8 cellular contexts compared by ENCODE assay signal in genomic region chr11:64745523-64746328, GRCh38. TPM values are rescaled to one million over a fixed set of nuclear protein-coding genes. Genes with fewer than 3 reads are reported as not detected.
A peak's percentile ranks its signal among the peaks of the same experiment; 100 is the strongest.
DNase-seq lines count a peak whose midpoint lies in the region; ATAC-seq and TF ChIP-seq lines count a peak whose summit lies in the region.

No MANE protein-coding gene starts in this region.

- peak overlapping the region; percentile 98 for H3K27ac ChIP-seq in CD8-positive, alpha-beta T cell (ENCODE audit: low read depth, low read length)
- H3K27ac ChIP-seq in duodenal mucosa (ENCODE audit: low read depth, low read length), result peak overlapping the region; percentile 52

- peak overlapping the region; percentile 32 to 49 for H3K9ac ChIP-seq in duodenal mucosa (ENCODE audit: low read depth in 1 of 2, low read length in 2 of 2)

- H3K36me3 Mint-ChIP-seq in CD8-positive, alpha-beta T cell, result peaks cover 27% of the 10 kb centered on the region
- H3K36me3 Mint-ChIP-seq in activated CD4-positive, alpha-beta T cell treated with anti-CD3 and anti-CD28 coated beads, Interleukin-2, amount 10 ng/mL, durations not matched to agents 24 days and 14 days (ENCODE audit: low read depth), result peaks cover 10% of the 10 kb centered on the region

- TF ChIP-seq RAD21 in Ishikawa (IDR thresholded peaks at IDR 0.05; ENCODE audit: low read depth), result no peak

- H3K27me3 ChIP-seq in CD8-positive, alpha-beta T cell (ENCODE audit: insufficient read depth, low read length), result no peaks in the 10 kb centered on the region
- peaks cover 30 to 43% of the 10 kb centered on the region in 2 donors for H3K27me3 ChIP-seq in duodenal mucosa (ENCODE audit: control insufficient read depth in 1 of 2, insufficient read depth in 2 of 2, low read length in 2 of 2)

- TF ChIP-seq EP300 in Ishikawa (IDR thresholded peaks at IDR 0.05; ENCODE audit: borderline replicate concordance), result no peak

- H3K9me3 ChIP-seq in CD8-positive, alpha-beta T cell (ENCODE audit: low read length), result no peaks in the 10 kb centered on the region
- H3K9me3 ChIP-seq in duodenal mucosa (ENCODE audit: control insufficient read depth in 1 of 2, low read length in 2 of 2), result no peaks in the 10 kb centered on the region

- H3K4me1 ChIP-seq in CD8-positive, alpha-beta T cell (ENCODE audit: insufficient read depth, low read length), result peaks cover 33% of the 10 kb centered on the region
- H3K4me1 ChIP-seq in duodenal mucosa (ENCODE audit: control insufficient read depth in 1 of 2, insufficient read depth in 2 of 2, low read length in 2 of 2), result peaks cover 29 to 30% of the 10 kb centered on the region in 2 donors

- DNase-seq in CD8-positive, alpha-beta T cell, result peak; percentile 62 to 91 (median 79)
- peak; percentile 95 for DNase-seq in activated CD4-positive, alpha-beta T cell treated with anti-CD3 and anti-CD28 coated beads, Interleukin-2, amount 10 ng/mL, durations not matched to agents 24 days and 14 days
- peak; percentile 96 for DNase-seq in mesenteric fat pad (ENCODE audit: low spot score)
- peak; percentile 80 for DNase-seq in stimulated activated CD8-positive, alpha-beta memory T cell treated with anti-CD3 and anti-CD28 coated beads, Interleukin-4, amount 100 ng/mL, for 48 hours
- DNase-seq in occipital lobe (lab: John Stamatoyannopoulos, UW), result no peak

- H3K27me3 Mint-ChIP-seq in CD8-positive, alpha-beta T cell (ENCODE audit: low read depth), result no peaks in the 10 kb centered on the region
- H3K27me3 Mint-ChIP-seq in activated CD4-positive, alpha-beta T cell treated with anti-CD3 and anti-CD28 coated beads, Interleukin-2, amount 10 ng/mL, durations not matched to agents 24 days and 14 days, result no peaks in the 10 kb centered on the region

- no peak for TF ChIP-seq CTCF in CD8-positive, alpha-beta T cell (IDR thresholded peaks at IDR 0.05)

- H3K27ac Mint-ChIP-seq in CD8-positive, alpha-beta T cell, result peak overlapping the region; percentile 96
- H3K27ac Mint-ChIP-seq in activated CD4-positive, alpha-beta T cell treated with anti-CD3 and anti-CD28 coated beads, Interleukin-2, amount 10 ng/mL, durations not matched to agents 24 days and 14 days, result peak overlapping the region; percentile 95

- H3K4me1 Mint-ChIP-seq in CD8-positive, alpha-beta T cell (ENCODE audit: low read depth), result peaks cover 41% of the 10 kb centered on the region
- H3K4me1 Mint-ChIP-seq in activated CD4-positive, alpha-beta T cell treated with anti-CD3 and anti-CD28 coated beads, Interleukin-2, amount 10 ng/mL, durations not matched to agents 24 days and 14 days, result peaks cover 35% of the 10 kb centered on the region

- peak overlapping the region; percentile 74 for H3K4me3 ChIP-seq in CD8-positive, alpha-beta T cell (ENCODE audit: low read depth, low read length)
- peak overlapping the region; percentile 46 to 64 for H3K4me3 ChIP-seq in duodenal mucosa (ENCODE audit: low read depth in 1 of 2, low read length in 2 of 2)

- peak overlapping the region; percentile 95 for H3K4me3 Mint-ChIP-seq in CD8-positive, alpha-beta T cell
- peak overlapping the region; percentile 94 for H3K4me3 Mint-ChIP-seq in activated CD4-positive, alpha-beta T cell treated with anti-CD3 and anti-CD28 coated beads, Interleukin-2, amount 10 ng/mL, durations not matched to agents 24 days and 14 days

- peak; percentile 42 for ATAC-seq in CD8-positive, alpha-beta T cell
- no peak for ATAC-seq in HG03095 (IDR thresholded peaks at IDR 0.05; ENCODE audit: unreplicated experiment)

- CTCF ChIA-PET in CD8-positive, alpha-beta T cell (lab: Charles Lee), result interaction anchor here (1.3 to 25.1 kb wide), 6 partner anchors 12 to 428 kb away, joined by 3 to 474 read pairs (median 12); partner anchors contain the start of genes PRDX5, PYGM, SF1 and TRMT112

- intact Hi-C loops in CD8-positive, alpha-beta T cell (cut with DNase I, micrococcal nuclease), result loop anchor here (1.0 to 10.0 kb wide), 5 partner anchors 19 to 561 kb away; partner anchors contain the start of genes MEN1 (in 2 of the 2), SF1 (in 2 of the 2) and STIP1 (in 1 of the 2)
- intact Hi-C loops in activated CD4-positive, alpha-beta T cell treated with anti-CD3 and anti-CD28 coated beads, Interleukin-2, amount 10 ng/mL, durations not matched to agents 24 days and 14 days (cut with micrococcal nuclease), result loop anchor here (2.0 kb wide), 1 partner anchor 65 kb away; the partner anchor contains the start of gene MEN1

- POLR2A ChIA-PET in CD8-positive, alpha-beta T cell (lab: Charles Lee), result interaction anchor here (0.6 to 12.7 kb wide), 17 partner anchors 12 to 753 kb away, joined by 3 to 342 read pairs (median 5); partner anchors contain the start of genes EHD1, MALAT1, MAP4K2 and MEN1

- peaks cover 12% of the 10 kb centered on the region for H3K36me3 ChIP-seq in CD8-positive, alpha-beta T cell (ENCODE audit: insufficient read depth, low read length)
- no peaks in the 10 kb centered on the region for H3K36me3 ChIP-seq in duodenal mucosa (ENCODE audit: control insufficient read depth in 1 of 2, insufficient read depth in 2 of 2, low read length in 2 of 2)

- H3K9me3 Mint-ChIP-seq in CD8-positive, alpha-beta T cell, result no peaks in the 10 kb centered on the region
- no peaks in the 10 kb centered on the region for H3K9me3 Mint-ChIP-seq in activated CD4-positive, alpha-beta T cell treated with anti-CD3 and anti-CD28 coated beads, Interleukin-2, amount 10 ng/mL, durations not matched to agents 24 days and 14 days

TF ChIP-seq in Ishikawa, 13 proteins besides CTCF, POLR2A, EP300 and RAD21:
- TF ChIP-seq ZBTB7A (IDR thresholded peaks at IDR 0.05; ENCODE audit: low read depth) (peak; percentile 75), EGR1 (IDR thresholded peaks at IDR 0.05) (peak; percentile 75), TCF12 (IDR thresholded peaks at IDR 0.05; ENCODE audit: low read depth) (no peak)

RNA-seq across cellular contexts. Expression of gene RASGRP2, which starts 1.8 kb away (rescaled TPM):
- total RNA-seq in CD8-positive, alpha-beta T cell, result 100 to 1,000 TPM; 468 to 472 TPM
- 13.4 and 14.5 TPM in 2 replicates for total RNA-seq in activated CD4-positive, alpha-beta T cell treated with anti-CD3 and anti-CD28 coated beads, Interleukin-2, amount 10 ng/mL, durations not matched to agents 24 days and 14 days
- total RNA-seq in mesenteric fat pad (22.0 TPM), occipital lobe (36.7 TPM)

RNA-seq across cellular contexts. Expression of gene PYGM, which starts 14.0 kb away (rescaled TPM):
- total RNA-seq in CD8-positive, alpha-beta T cell, result 1 to 10 TPM; 4.7 to 5.5 TPM
- 2.4 and 3.1 TPM in 2 replicates for total RNA-seq in activated CD4-positive, alpha-beta T cell treated with anti-CD3 and anti-CD28 coated beads, Interleukin-2, amount 10 ng/mL, durations not matched to agents 24 days and 14 days
- total RNA-seq in mesenteric fat pad (1.8 TPM), occipital lobe (1.2 TPM)

RNA-seq across cellular contexts. Expression of gene NRXN2, which starts 22.7 kb away (rescaled TPM):
- under 1 TPM; 0.17 to 0.43 TPM for total RNA-seq in CD8-positive, alpha-beta T cell
- 0.61 TPM in 1 of 2 replicates, not detected in the other for total RNA-seq in activated CD4-positive, alpha-beta T cell treated with anti-CD3 and anti-CD28 coated beads, Interleukin-2, amount 10 ng/mL, durations not matched to agents 24 days and 14 days
- total RNA-seq in mesenteric fat pad (8.8 TPM), occipital lobe (219 TPM)

RNA-seq across cellular contexts. Expression of gene SF1, which starts 32.6 kb away (rescaled TPM):
- 1,000 to 10,000 TPM; 1,574 to 1,625 TPM for total RNA-seq in CD8-positive, alpha-beta T cell
- total RNA-seq in activated CD4-positive, alpha-beta T cell treated with anti-CD3 and anti-CD28 coated beads, Interleukin-2, amount 10 ng/mL, durations not matched to agents 24 days and 14 days, result 522 and 525 TPM in 2 replicates
- total RNA-seq in mesenteric fat pad (302 TPM), occipital lobe (80.0 TPM)

RNA-seq across cellular contexts. Expression of gene MAP4K2, which starts 57.3 kb away (rescaled TPM):
- 10 to 100 TPM; 56.2 to 60.1 TPM for total RNA-seq in CD8-positive, alpha-beta T cell
- 63.5 and 67.3 TPM in 2 replicates for total RNA-seq in activated CD4-positive, alpha-beta T cell treated with anti-CD3 and anti-CD28 coated beads, Interleukin-2, amount 10 ng/mL, durations not matched to agents 24 days and 14 days
- total RNA-seq in mesenteric fat pad, result 18.2 TPM
- total RNA-seq in occipital lobe, result 9.8 TPM

Comparison
In these comparisons a context has a peak if more than half of its experiments do, and no peak if none do; other contexts are left out.
1. RNA of gene RASGRP2, which starts 1.8 kb away (total RNA-seq): 468 to 472 TPM in CD8-positive, alpha-beta T cell; 36.7 TPM in occipital lobe (single experiment), 22.0 TPM in mesenteric fat pad (single experiment) and 13.4 to 14.5 TPM in activated CD4-positive, alpha-beta T cell treated with anti-CD3 and anti-CD28 coated beads, Interleukin-2, amount 10 ng/mL, durations not matched to agents 24 days and 14 days; every median in the first group is over 10 times any median in the second.
2. RNA of gene NRXN2, which starts 22.7 kb away (total RNA-seq): 219 TPM in occipital lobe (single experiment); 8.8 TPM in mesenteric fat pad (single experiment), 0.61 TPM in activated CD4-positive, alpha-beta T cell treated with anti-CD3 and anti-CD28 coated beads, Interleukin-2, amount 10 ng/mL, durations not matched to agents 24 days and 14 days and 0.17 to 0.43 TPM in CD8-positive, alpha-beta T cell; every median in the first group is over 10 times any median in the second.